1 cellular context compared by ENCODE assay signal in the genomic region with DNA sequence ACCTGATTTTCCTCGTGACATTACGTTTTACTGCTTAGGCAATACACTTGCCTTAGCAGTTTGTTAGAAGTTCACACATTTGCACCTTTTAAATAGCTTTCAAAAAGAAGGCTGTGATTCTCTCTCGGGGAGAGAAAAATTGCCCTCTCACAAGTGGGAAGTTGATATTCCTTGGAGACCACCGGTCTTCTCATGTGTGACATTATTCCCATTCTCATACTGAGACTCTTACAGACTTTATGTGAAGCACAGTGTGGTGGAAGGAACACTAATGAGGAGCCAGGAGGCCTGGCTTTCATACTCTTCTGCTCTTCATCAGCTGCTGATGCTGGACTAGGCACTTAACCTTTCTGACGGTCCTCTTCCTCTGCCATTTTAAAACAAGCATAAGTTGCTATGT.
TF ChIP-seq lines count a peak whose summit lies in the region.

No MANE protein-coding gene starts in this region.

TF ChIP-seq in GM12878, 131 proteins besides CTCF, POLR2A, EP300 and RAD21 (continued from another document and continues in another):
- TF ChIP-seq, protein P1, sequence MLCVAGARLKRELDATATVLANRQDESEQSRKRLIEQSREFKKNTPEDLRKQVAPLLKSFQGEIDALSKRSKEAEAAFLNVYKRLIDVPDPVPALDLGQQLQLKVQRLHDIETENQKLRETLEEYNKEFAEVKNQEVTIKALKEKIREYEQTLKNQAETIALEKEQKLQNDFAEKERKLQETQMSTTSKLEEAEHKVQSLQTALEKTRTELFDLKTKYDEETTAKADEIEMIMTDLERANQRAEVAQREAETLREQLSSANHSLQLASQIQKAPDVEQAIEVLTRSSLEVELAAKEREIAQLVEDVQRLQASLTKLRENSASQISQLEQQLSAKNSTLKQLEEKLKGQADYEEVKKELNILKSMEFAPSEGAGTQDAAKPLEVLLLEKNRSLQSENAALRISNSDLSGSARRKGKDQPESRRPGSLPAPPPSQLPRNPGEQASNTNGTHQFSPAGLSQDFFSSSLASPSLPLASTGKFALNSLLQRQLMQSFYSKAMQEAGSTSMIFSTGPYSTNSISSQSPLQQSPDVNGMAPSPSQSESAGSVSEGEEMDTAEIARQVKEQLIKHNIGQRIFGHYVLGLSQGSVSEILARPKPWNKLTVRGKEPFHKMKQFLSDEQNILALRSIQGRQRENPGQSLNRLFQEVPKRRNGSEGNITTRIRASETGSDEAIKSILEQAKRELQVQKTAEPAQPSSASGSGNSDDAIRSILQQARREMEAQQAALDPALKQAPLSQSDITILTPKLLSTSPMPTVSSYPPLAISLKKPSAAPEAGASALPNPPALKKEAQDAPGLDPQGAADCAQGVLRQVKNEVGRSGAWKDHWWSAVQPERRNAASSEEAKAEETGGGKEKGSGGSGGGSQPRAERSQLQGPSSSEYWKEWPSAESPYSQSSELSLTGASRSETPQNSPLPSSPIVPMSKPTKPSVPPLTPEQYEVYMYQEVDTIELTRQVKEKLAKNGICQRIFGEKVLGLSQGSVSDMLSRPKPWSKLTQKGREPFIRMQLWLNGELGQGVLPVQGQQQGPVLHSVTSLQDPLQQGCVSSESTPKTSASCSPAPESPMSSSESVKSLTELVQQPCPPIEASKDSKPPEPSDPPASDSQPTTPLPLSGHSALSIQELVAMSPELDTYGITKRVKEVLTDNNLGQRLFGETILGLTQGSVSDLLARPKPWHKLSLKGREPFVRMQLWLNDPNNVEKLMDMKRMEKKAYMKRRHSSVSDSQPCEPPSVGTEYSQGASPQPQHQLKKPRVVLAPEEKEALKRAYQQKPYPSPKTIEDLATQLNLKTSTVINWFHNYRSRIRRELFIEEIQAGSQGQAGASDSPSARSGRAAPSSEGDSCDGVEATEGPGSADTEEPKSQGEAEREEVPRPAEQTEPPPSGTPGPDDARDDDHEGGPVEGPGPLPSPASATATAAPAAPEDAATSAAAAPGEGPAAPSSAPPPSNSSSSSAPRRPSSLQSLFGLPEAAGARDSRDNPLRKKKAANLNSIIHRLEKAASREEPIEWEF (IDR thresholded peaks at IDR 0.05; ENCODE audit: insufficient replicate concordance, low read depth, low read length): no peak
- 0 out of 2 replicates have a peak, but pooled peaks have one; percentile 22 for TF ChIP-seq TAF1 (IDR thresholded peaks at IDR 0.05; ENCODE audit: borderline replicate concordance, low read depth, low read length)
- TF ChIP-seq MTA2 (IDR thresholded peaks at IDR 0.05; ENCODE audit: low read depth): no peak
- 0 out of 2 replicates have a peak, but pooled peaks have one; percentile 42 for TF ChIP-seq PAX5 (IDR thresholded peaks at IDR 0.05; ENCODE audit: borderline replicate concordance, low read depth, low read length)
- TF ChIP-seq, protein P2, sequence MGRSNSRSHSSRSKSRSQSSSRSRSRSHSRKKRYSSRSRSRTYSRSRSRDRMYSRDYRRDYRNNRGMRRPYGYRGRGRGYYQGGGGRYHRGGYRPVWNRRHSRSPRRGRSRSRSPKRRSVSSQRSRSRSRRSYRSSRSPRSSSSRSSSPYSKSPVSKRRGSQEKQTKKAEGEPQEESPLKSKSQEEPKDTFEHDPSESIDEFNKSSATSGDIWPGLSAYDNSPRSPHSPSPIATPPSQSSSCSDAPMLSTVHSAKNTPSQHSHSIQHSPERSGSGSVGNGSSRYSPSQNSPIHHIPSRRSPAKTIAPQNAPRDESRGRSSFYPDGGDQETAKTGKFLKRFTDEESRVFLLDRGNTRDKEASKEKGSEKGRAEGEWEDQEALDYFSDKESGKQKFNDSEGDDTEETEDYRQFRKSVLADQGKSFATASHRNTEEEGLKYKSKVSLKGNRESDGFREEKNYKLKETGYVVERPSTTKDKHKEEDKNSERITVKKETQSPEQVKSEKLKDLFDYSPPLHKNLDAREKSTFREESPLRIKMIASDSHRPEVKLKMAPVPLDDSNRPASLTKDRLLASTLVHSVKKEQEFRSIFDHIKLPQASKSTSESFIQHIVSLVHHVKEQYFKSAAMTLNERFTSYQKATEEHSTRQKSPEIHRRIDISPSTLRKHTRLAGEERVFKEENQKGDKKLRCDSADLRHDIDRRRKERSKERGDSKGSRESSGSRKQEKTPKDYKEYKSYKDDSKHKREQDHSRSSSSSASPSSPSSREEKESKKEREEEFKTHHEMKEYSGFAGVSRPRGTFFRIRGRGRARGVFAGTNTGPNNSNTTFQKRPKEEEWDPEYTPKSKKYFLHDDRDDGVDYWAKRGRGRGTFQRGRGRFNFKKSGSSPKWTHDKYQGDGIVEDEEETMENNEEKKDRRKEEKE (IDR thresholded peaks at IDR 0.05): no peak
- TF ChIP-seq, protein P3, sequence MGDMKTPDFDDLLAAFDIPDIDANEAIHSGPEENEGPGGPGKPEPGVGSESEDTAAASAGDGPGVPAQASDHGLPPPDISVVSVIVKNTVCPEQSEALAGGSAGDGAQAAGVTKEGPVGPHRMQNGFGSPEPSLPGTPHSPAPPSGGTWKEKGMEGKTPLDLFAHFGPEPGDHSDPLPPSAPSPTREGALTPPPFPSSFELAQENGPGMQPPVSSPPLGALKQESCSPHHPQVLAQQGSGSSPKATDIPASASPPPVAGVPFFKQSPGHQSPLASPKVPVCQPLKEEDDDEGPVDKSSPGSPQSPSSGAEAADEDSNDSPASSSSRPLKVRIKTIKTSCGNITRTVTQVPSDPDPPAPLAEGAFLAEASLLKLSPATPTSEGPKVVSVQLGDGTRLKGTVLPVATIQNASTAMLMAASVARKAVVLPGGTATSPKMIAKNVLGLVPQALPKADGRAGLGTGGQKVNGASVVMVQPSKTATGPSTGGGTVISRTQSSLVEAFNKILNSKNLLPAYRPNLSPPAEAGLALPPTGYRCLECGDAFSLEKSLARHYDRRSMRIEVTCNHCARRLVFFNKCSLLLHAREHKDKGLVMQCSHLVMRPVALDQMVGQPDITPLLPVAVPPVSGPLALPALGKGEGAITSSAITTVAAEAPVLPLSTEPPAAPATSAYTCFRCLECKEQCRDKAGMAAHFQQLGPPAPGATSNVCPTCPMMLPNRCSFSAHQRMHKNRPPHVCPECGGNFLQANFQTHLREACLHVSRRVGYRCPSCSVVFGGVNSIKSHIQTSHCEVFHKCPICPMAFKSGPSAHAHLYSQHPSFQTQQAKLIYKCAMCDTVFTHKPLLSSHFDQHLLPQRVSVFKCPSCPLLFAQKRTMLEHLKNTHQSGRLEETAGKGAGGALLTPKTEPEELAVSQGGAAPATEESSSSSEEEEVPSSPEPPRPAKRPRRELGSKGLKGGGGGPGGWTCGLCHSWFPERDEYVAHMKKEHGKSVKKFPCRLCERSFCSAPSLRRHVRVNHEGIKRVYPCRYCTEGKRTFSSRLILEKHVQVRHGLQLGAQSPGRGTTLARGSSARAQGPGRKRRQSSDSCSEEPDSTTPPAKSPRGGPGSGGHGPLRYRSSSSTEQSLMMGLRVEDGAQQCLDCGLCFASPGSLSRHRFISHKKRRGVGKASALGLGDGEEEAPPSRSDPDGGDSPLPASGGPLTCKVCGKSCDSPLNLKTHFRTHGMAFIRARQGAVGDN (IDR thresholded peaks at IDR 0.05): no peak
- no peak for TF ChIP-seq RBBP5 (conservative IDR thresholded peaks at IDR 0.05)
- no peak for TF ChIP-seq MXI1 (IDR thresholded peaks at IDR 0.05; ENCODE audit: low read depth, low read length)
- no peak for TF ChIP-seq CREB1 (IDR thresholded peaks at IDR 0.05; ENCODE audit: low read depth)
- no peak for TF ChIP-seq KAT2A (conservative IDR thresholded peaks at IDR 0.05; ENCODE audit: control insufficient read depth, low read depth, low read length)
- TF ChIP-seq, protein P4, sequence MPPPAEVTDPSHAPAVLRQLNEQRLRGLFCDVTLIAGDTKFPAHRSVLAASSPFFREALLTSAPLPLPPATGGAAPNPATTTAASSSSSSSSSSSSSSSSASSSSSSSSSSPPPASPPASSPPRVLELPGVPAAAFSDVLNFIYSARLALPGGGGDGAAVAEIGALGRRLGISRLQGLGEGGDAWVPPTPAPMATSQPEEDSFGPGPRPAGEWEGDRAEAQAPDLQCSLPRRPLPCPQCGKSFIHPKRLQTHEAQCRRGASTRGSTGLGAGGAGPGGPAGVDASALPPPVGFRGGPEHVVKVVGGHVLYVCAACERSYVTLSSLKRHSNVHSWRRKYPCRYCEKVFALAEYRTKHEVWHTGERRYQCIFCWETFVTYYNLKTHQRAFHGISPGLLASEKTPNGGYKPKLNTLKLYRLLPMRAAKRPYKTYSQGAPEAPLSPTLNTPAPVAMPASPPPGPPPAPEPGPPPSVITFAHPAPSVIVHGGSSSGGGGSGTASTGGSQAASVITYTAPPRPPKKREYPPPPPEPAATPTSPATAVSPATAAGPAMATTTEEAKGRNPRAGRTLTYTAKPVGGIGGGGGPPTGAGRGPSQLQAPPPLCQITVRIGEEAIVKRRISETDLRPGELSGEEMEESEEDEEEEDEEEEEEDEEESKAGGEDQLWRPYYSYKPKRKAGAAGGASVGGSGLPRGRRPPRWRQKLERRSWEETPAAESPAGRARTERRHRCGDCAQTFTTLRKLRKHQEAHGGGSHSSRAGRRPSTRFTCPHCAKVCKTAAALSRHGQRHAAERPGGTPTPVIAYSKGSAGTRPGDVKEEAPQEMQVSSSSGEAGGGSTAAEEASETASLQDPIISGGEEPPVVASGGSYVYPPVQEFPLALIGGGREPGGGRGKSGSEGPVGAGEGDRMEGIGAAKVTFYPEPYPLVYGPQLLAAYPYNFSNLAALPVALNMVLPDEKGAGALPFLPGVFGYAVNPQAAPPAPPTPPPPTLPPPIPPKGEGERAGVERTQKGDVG (CRISPR knock-in tag; IDR thresholded peaks at IDR 0.05): no peak
- no peak for TF ChIP-seq FOXK2 (IDR thresholded peaks at IDR 0.05)
- TF ChIP-seq STAT3 (IDR thresholded peaks at IDR 0.05; ENCODE audit: low read depth, low read length): no peak
- TF ChIP-seq EGR1 (IDR thresholded peaks at IDR 0.05; ENCODE audit: borderline replicate concordance in 1 of 2, low read depth in 2 of 2, low read length in 2 of 2): no peak
- TF ChIP-seq SMC3 (IDR thresholded peaks at IDR 0.05; ENCODE audit: borderline replicate concordance, low read length): no peak
- no peak for TF ChIP-seq STAT1 (conservative IDR thresholded peaks at IDR 0.05)
- peak; percentile 58; the same call in 1 of the 2 replicates for TF ChIP-seq TCF12 (IDR thresholded peaks at IDR 0.05; ENCODE audit: low read depth, low read length)
- TF ChIP-seq, protein P5, sequence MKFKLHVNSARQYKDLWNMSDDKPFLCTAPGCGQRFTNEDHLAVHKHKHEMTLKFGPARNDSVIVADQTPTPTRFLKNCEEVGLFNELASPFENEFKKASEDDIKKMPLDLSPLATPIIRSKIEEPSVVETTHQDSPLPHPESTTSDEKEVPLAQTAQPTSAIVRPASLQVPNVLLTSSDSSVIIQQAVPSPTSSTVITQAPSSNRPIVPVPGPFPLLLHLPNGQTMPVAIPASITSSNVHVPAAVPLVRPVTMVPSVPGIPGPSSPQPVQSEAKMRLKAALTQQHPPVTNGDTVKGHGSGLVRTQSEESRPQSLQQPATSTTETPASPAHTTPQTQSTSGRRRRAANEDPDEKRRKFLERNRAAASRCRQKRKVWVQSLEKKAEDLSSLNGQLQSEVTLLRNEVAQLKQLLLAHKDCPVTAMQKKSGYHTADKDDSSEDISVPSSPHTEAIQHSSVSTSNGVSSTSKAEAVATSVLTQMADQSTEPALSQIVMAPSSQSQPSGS (IDR thresholded peaks at IDR 0.05; ENCODE audit: low read length): no peak; the same call in 1 of the 2 replicates
- TF ChIP-seq FOXM1 (IDR thresholded peaks at IDR 0.05; ENCODE audit: low read depth, low read length): no peak
- TF ChIP-seq CBX3 (IDR thresholded peaks at IDR 0.05; ENCODE audit: borderline replicate concordance, low read depth): no peak
- TF ChIP-seq ZSCAN29 (IDR thresholded peaks at IDR 0.05): no peak
- TF ChIP-seq SP1 (IDR thresholded peaks at IDR 0.05; ENCODE audit: low read depth, low read length): no peak
- no peak for TF ChIP-seq ZNF207 (IDR thresholded peaks at IDR 0.05; ENCODE audit: borderline replicate concordance)
- TF ChIP-seq, protein P6, sequence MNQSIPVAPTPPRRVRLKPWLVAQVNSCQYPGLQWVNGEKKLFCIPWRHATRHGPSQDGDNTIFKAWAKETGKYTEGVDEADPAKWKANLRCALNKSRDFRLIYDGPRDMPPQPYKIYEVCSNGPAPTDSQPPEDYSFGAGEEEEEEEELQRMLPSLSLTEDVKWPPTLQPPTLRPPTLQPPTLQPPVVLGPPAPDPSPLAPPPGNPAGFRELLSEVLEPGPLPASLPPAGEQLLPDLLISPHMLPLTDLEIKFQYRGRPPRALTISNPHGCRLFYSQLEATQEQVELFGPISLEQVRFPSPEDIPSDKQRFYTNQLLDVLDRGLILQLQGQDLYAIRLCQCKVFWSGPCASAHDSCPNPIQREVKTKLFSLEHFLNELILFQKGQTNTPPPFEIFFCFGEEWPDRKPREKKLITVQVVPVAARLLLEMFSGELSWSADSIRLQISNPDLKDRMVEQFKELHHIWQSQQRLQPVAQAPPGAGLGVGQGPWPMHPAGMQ (IDR thresholded peaks at IDR 0.05; ENCODE audit: borderline replicate concordance): no peak
- no peak for TF ChIP-seq CEBPB (IDR thresholded peaks at IDR 0.05; ENCODE audit: borderline replicate concordance in 1 of 2, low read depth in 2 of 2, low read length in 2 of 2)
- TF ChIP-seq, protein P7, sequence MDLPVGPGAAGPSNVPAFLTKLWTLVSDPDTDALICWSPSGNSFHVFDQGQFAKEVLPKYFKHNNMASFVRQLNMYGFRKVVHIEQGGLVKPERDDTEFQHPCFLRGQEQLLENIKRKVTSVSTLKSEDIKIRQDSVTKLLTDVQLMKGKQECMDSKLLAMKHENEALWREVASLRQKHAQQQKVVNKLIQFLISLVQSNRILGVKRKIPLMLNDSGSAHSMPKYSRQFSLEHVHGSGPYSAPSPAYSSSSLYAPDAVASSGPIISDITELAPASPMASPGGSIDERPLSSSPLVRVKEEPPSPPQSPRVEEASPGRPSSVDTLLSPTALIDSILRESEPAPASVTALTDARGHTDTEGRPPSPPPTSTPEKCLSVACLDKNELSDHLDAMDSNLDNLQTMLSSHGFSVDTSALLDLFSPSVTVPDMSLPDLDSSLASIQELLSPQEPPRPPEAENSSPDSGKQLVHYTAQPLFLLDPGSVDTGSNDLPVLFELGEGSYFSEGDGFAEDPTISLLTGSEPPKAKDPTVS (IDR thresholded peaks at IDR 0.05; ENCODE audit: low read depth, low read length): no peak
- TF ChIP-seq ESRRA (IDR thresholded peaks at IDR 0.05; ENCODE audit: low read length): no peak
- TF ChIP-seq ATF7 (IDR thresholded peaks at IDR 0.05; ENCODE audit: low read depth): no peak
- TF ChIP-seq, protein P8, sequence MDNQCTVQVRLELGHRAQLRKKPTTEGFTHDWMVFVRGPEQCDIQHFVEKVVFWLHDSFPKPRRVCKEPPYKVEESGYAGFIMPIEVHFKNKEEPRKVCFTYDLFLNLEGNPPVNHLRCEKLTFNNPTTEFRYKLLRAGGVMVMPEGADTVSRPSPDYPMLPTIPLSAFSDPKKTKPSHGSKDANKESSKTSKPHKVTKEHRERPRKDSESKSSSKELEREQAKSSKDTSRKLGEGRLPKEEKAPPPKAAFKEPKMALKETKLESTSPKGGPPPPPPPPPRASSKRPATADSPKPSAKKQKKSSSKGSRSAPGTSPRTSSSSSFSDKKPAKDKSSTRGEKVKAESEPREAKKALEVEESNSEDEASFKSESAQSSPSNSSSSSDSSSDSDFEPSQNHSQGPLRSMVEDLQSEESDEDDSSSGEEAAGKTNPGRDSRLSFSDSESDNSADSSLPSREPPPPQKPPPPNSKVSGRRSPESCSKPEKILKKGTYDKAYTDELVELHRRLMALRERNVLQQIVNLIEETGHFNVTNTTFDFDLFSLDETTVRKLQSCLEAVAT (IDR thresholded peaks at IDR 0.05): no peak
- TF ChIP-seq RELA (IDR thresholded peaks at IDR 0.05; ENCODE audit: borderline replicate concordance, partially characterized antibody): no peak
- no peak for TF ChIP-seq NRF1 (conservative IDR thresholded peaks at IDR 0.05; ENCODE audit: low read depth, low read length)
- TF ChIP-seq BACH1 (IDR thresholded peaks at IDR 0.05; ENCODE audit: borderline replicate concordance): no peak
- TF ChIP-seq IRF4 (IDR thresholded peaks at IDR 0.05; ENCODE audit: low read depth, low read length): no peak
